In the genomic region with DNA sequence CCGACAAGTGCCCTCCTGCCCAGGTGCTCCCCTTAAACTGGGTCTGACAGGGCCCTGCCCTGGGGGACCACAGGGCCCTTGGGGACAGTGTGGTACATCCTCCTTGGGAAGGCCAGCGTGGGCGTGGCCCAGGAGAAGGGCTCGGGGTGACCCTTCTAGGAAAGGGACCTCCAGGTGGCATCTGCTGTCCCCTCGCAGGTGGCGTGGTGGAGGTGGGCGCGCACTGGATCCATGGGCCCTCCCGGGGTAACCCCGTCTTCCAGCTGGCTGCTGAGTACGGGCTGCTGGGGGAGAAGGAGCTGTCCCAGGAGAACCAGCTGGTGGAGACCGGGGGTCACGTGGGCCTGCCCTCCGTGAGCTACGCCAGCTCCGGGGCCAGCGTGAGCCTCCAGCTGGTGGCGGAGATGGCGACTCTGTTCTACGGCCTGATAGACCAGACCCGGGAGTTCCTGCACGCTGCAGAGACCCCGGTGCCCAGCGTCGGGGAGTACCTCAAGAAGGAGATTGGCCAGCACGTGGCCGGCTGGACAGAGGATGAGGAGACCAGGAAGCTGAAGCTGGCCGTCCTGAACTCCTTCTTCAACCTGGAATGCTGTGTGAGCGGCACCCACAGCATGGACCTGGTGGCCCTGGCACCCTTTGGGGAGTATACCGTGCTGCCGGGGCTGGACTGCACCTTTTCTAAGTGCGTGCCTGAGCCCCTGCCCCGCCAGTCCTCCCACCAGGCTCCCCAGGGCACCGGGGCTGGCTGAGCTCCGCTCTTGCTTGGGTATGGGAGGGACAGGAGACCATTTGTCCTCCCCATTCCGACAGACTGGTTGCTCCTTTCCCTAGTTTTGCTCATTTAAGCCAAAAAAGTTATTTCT, we compare ENCODE assay signal across 6 cellular contexts. TPM values are rescaled to one million over a fixed set of nuclear protein-coding genes. Genes with fewer than 3 reads are reported as not detected.
DNase-seq lines count a peak whose midpoint lies in the region; ATAC-seq and TF ChIP-seq lines count a peak whose summit lies in the region.

No MANE protein-coding gene starts in this region.

- DNase-seq in GM12865 (ENCODE audit: low read depth), result no peak
- no peak for DNase-seq in astrocyte of the cerebellum (ENCODE audit: low read depth)
- DNase-seq in naive B cell, result no peak
- no peak for DNase-seq in HEK293T (ENCODE audit: extremely low spot score)
- no peak for DNase-seq in SW 1271 (lab: John Stamatoyannopoulos, UW)

- TF ChIP-seq CTCF in GM12865 (IDR thresholded peaks at IDR 0.05; ENCODE audit: insufficient read depth, low read depth, low read length, missing control alignments) (no peak), astrocyte of the cerebellum (IDR thresholded peaks at IDR 0.05; ENCODE audit: low read depth, low read length, missing control alignments) (no peak)

- no peaks in the 10 kb centered on the region for H3K9me3 Mint-ChIP-seq in naive B cell

- CTCF ChIA-PET in HEK293T (lab: Yijun Ruan, JAX), result no interaction called here

- ATAC-seq in naive B cell (ENCODE audit: low read depth in 2 of 2) (no peak), GM18505 (IDR thresholded peaks at IDR 0.05; ENCODE audit: unreplicated experiment) (no peak)

- TF ChIP-seq POLR2A in GM18505 (IDR thresholded peaks at IDR 0.05; ENCODE audit: borderline replicate concordance, extremely low read depth, insufficient read depth, insufficient read length), result no peak

- peak overlapping the region in 5 of 6 donors; percentile 10 to 84 (median 66) for H3K27ac Mint-ChIP-seq in naive B cell

- H3K36me3 Mint-ChIP-seq in naive B cell, result peaks cover 0 to 4% of the 10 kb centered on the region in 2 donors

- H3K4me1 Mint-ChIP-seq in naive B cell, result peaks cover 21 to 41% (median 39%) of the 10 kb centered on the region in 3 donors

- H3K4me3 Mint-ChIP-seq in naive B cell, result peak overlapping the region; percentile 81 to 91 (median 85)

- H3K27me3 Mint-ChIP-seq in naive B cell, result no peaks in the 10 kb centered on the region

- H3K4me3 ChIP-seq in GM12865 (ENCODE audit: low read depth, low read length) (peak overlapping the region; percentile 65), astrocyte of the cerebellum (ENCODE audit: low read depth, low read length) (peak overlapping the region; percentile 56)

- in situ Hi-C loops in astrocyte of the cerebellum (cut with HindIII; ENCODE audit: low sequenced_read_pairs), result no loop called here

- POLR2A ChIA-PET in HEK293T (lab: Yijun Ruan, JAX), result interaction anchor here (2.1 kb wide), 1 partner anchor 14 kb away, joined by 8 read pairs; the partner anchor contains the start of gene MTG1

TF ChIP-seq in HEK293T, 16 proteins besides CTCF, POLR2A, EP300 and RAD21:
- no peak for TF ChIP-seq L3MBTL2 (conservative IDR thresholded peaks at IDR 0.05)
- TF ChIP-seq, protein P1, sequence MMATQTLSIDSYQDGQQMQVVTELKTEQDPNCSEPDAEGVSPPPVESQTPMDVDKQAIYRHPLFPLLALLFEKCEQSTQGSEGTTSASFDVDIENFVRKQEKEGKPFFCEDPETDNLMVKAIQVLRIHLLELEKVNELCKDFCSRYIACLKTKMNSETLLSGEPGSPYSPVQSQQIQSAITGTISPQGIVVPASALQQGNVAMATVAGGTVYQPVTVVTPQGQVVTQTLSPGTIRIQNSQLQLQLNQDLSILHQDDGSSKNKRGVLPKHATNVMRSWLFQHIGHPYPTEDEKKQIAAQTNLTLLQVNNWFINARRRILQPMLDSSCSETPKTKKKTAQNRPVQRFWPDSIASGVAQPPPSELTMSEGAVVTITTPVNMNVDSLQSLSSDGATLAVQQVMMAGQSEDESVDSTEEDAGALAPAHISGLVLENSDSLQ (IDR thresholded peaks at IDR 0.05), result no peak
- TF ChIP-seq CTBP1 (IDR thresholded peaks at IDR 0.05; ENCODE audit: borderline replicate concordance), result no peak
- no peak for TF ChIP-seq SP1 (IDR thresholded peaks at IDR 0.05)
- no peak for TF ChIP-seq BHLHE40 (IDR thresholded peaks at IDR 0.05; ENCODE audit: borderline replicate concordance)
TF ChIP-seq in HEK293T: peak in this region for 0.

RNA-seq across cellular contexts. Expression of gene PAOX, which starts 1.0 kb away (rescaled TPM):
- 10 to 100 TPM; 45.3 to 63.2 (median 53.5) TPM for polyA plus RNA-seq in naive B cell (ENCODE audit: low read depth in 6 of 6)

RNA-seq across cellular contexts. Expression of gene ECHS1, which starts 6.9 kb away (rescaled TPM):
- polyA plus RNA-seq in naive B cell (ENCODE audit: low read depth in 6 of 6), result 100 to 1,000 TPM in 4 of 6 donors, 10 to 100 TPM in 2; 89.3 to 121 (median 110) TPM

RNA-seq across cellular contexts. Expression of gene MTG1, which starts 13.9 kb away (rescaled TPM):
- polyA plus RNA-seq in naive B cell (ENCODE audit: low read depth in 6 of 6), result 10 to 100 TPM; 41.1 to 82.6 (median 47.3) TPM

RNA-seq across cellular contexts. Expression of gene FUOM, which starts 22.2 kb away (rescaled TPM):
- polyA plus RNA-seq in naive B cell (ENCODE audit: low read depth in 6 of 6), result 10 to 100 TPM; 31.3 to 46.5 (median 42.0) TPM

RNA-seq across cellular contexts. Expression of gene PRAP1, which starts 32.9 kb away (rescaled TPM):
- polyA plus RNA-seq in naive B cell (ENCODE audit: low read depth in 6 of 6), result not detected
